7 cellular contexts compared by ENCODE assay signal in genomic region chr12:95218852-95219171, GRCh38. TPM values are rescaled to one million over a fixed set of nuclear protein-coding genes. Genes with fewer than 3 reads are reported as not detected.
DNase-seq lines count a peak whose midpoint lies in the region; ATAC-seq and TF ChIP-seq lines count a peak whose summit lies in the region.

No MANE protein-coding gene starts in this region.

- H3K27me3 ChIP-seq in fibroblast of lung (ENCODE audit: control insufficient read depth, insufficient read depth, low read length), result no peaks in the 10 kb centered on the region
- no peaks in the 10 kb centered on the region for H3K27me3 ChIP-seq in prostate gland (replicated peaks; ENCODE audit: insufficient read depth)

- no peak for TF ChIP-seq CTCF in GM13977 (IDR thresholded peaks at IDR 0.05; ENCODE audit: extremely low read depth, insufficient read depth, missing control alignments)
- no peak for TF ChIP-seq CTCF in fibroblast of lung (conservative IDR thresholded peaks at IDR 0.05 in 1 of 2, IDR thresholded peaks at IDR 0.05 in 1 of 2; ENCODE audit: low read depth in 1 of 2, low read length in 2 of 2)
- no peak for TF ChIP-seq CTCF in prostate gland (IDR thresholded peaks at IDR 0.05)

- H3K9me3 ChIP-seq in fibroblast of lung (ENCODE audit: control insufficient read depth, insufficient read depth, low read depth, low read length) (no peaks in the 10 kb centered on the region), prostate gland (no peaks in the 10 kb centered on the region)

- H3K36me3 ChIP-seq in fibroblast of lung (ENCODE audit: control insufficient read depth, insufficient read depth, low read length), result no peaks in the 10 kb centered on the region
- H3K36me3 ChIP-seq in prostate gland, result no peaks in the 10 kb centered on the region

- peak overlapping the region; percentile 80 to 95 (median 90) for H3K4me3 ChIP-seq in fibroblast of lung (replicated peaks in 1 of 4; ENCODE audit: control extremely low read depth in 1 of 4, insufficient read depth in 1 of 4, low read depth in 3 of 4, low read length in 4 of 4)
- peak overlapping the region; percentile 73 to 82 for H3K4me3 ChIP-seq in prostate gland

- H3K27ac ChIP-seq in fibroblast of lung (ENCODE audit: insufficient read depth, low read length), result peak overlapping the region; percentile 91
- H3K27ac ChIP-seq in prostate gland, result peak overlapping the region; percentile 93 to 99

- intact Hi-C loops in prostate gland (cut with DNase I), result loop anchor here (5.0 kb wide), 5 partner anchors 118 to 313 kb away; partner anchors contain the start of genes METAP2 and NR2C1

- H3K79me2 ChIP-seq in fibroblast of lung (ENCODE audit: control insufficient read depth, insufficient read depth, low read length), result peaks cover 53% of the 10 kb centered on the region

- H3K4me2 ChIP-seq in fibroblast of lung (ENCODE audit: extremely low read depth, insufficient read depth, low read length), result peak overlapping the region; percentile 79

- peak overlapping the region; percentile 91 for H3K9ac ChIP-seq in fibroblast of lung (ENCODE audit: insufficient read depth, low read length)

- no peak for ATAC-seq in HG02642 (IDR thresholded peaks at IDR 0.05; ENCODE audit: poor library complexity, unreplicated experiment)

- no peak for TF ChIP-seq POLR2A in prostate gland (IDR thresholded peaks at IDR 0.05)

- in situ Hi-C loops in GM13977 (cut with MboI; ENCODE audit: low pct_unique_long_range_greater_than_20kb, low sequenced_read_pairs, unreplicated experiment), result no loop called here

- H3K4me1 ChIP-seq in fibroblast of lung (ENCODE audit: control insufficient read depth, extremely low read depth, insufficient read depth, low read length) (no peaks in the 10 kb centered on the region), prostate gland (replicated peaks) (no peaks in the 10 kb centered on the region)

- H2AFZ ChIP-seq in fibroblast of lung (ENCODE audit: low read length), result no peak overlapping the region

- H4K20me1 ChIP-seq in fibroblast of lung (ENCODE audit: control insufficient read depth, extremely low read depth, insufficient read depth, low read length), result no peaks in the 10 kb centered on the region

- peak; percentile 36 for DNase-seq in GM13977 (ENCODE audit: low spot score)
- peak; percentile 47 for DNase-seq in NCI-H2029 treated with DMSO at 0.1 percent for 48 hours (lab: John Stamatoyannopoulos, UW)
- DNase-seq in activated CD8-positive, alpha-beta memory T cell treated with anti-CD3 and anti-CD28 coated beads, Interleukin-2, amount 50 U/mL, for 48 hours, result peak; percentile 56
- no peak for DNase-seq in fibroblast of lung (ENCODE audit: low read depth in 2 of 2)
- no peak for DNase-seq in prostate gland (ENCODE audit: low spot score)
- DNase-seq in DMS114 treated with DMSO at 0.1 percent for 48 hours (lab: John Stamatoyannopoulos, UW; ENCODE audit: unreplicated experiment), result no peak

- 3% methylated on average over 6 of the region's 6 CpGs for whole genome bisulfite sequencing in prostate gland

RNA-seq across cellular contexts. Expression of gene VEZT, which starts 1.2 kb away (rescaled TPM):
- total RNA-seq in fibroblast of lung, result 50.1 and 76.6 TPM in 2 replicates
- 96.1 and 123 TPM in 2 replicates for polyA plus RNA-seq in fibroblast of lung
- polyA plus RNA-seq in fibroblast of lung (2012), result 45.7 and 52.9 TPM in 2 replicates
- polyA minus RNA-seq in fibroblast of lung (ENCODE audit: low replicate concordance), result 23.8 and 32.3 TPM in 2 replicates
- total RNA-seq in prostate gland, result 10 to 100 TPM; 37.4 to 81.6 TPM

RNA-seq across cellular contexts. Expression of gene FGD6, which starts 1.5 kb away (rescaled TPM):
- total RNA-seq in fibroblast of lung (3.3 and 5.6 TPM in 2 replicates), prostate gland (10 to 100 TPM in 1 of 2 donors, 1 to 10 TPM in 1; 9.9 to 13.9 TPM)
- 3.0 and 4.7 TPM in 2 replicates for polyA plus RNA-seq in fibroblast of lung
- 1.4 and 2.1 TPM in 2 replicates for polyA plus RNA-seq in fibroblast of lung (2012)
- polyA minus RNA-seq in fibroblast of lung (ENCODE audit: low replicate concordance), result 0.78 and 1.5 TPM in 2 replicates

Comparison
In these comparisons a context has a peak if more than half of its experiments do, and no peak if none do; other contexts are left out.
1. DNase-seq: peak in GM13977 (single experiment), NCI-H2029 treated with DMSO at 0.1 percent for 48 hours (single experiment) and activated CD8-positive, alpha-beta memory T cell treated with anti-CD3 and anti-CD28 coated beads, Interleukin-2, amount 50 U/mL, for 48 hours (single experiment); none in fibroblast of lung (0 of 2), prostate gland (single experiment) and DMS114 treated with DMSO at 0.1 percent for 48 hours (single experiment).